ENCODE assay signal across 1 cellular context in genomic region chrX:109886122-109886761, GRCh38.
TF ChIP-seq lines count a peak whose summit lies in the region.

No MANE protein-coding gene starts in this region.

TF ChIP-seq in HepG2, 621 proteins besides CTCF, POLR2A, EP300 and RAD21 (continued from another document):
- no peak for TF ChIP-seq ZNF646 (CRISPR knock-in tag; IDR thresholded peaks at IDR 0.05)
- peak; percentile 76 for TF ChIP-seq SMC3 (IDR thresholded peaks at IDR 0.05; ENCODE audit: low read length)
- TF ChIP-seq PBX3 (CRISPR knock-in tag; IDR thresholded peaks at IDR 0.05; ENCODE audit: borderline replicate concordance): no peak
